9 cellular contexts compared by ENCODE assay signal in genomic region chr19:48618278-48618915, GRCh38. TPM values are rescaled to one million over a fixed set of nuclear protein-coding genes. Genes with fewer than 3 reads are reported as not detected.
A peak's percentile ranks its signal among the peaks of the same experiment; 100 is the strongest.
DNase-seq lines count a peak whose midpoint lies in the region; ATAC-seq and TF ChIP-seq lines count a peak whose summit lies in the region.
"Had no signal": no experiment of that assay in that cellular context is flagged by ENCODE, and none has a peak within 500 bp of the region (broad histone marks: within the 10 kb centered on the region; RNA-seq: fewer than 3 reads in every experiment).

No MANE protein-coding gene starts in this region.

- DNase-seq in H9 (no peak), activated B cell treated with CpG ODN at 0.5 μM for 24 hours (no peak), heart right ventricle (no peak), GM10248 (ENCODE audit: extremely low spot score) (no peak), HPDE6-E6E7 (ENCODE audit: extremely low spot score) (no peak)
- no peak for DNase-seq in stimulated activated naive CD4-positive, alpha-beta T cell (lab: John Stamatoyannopoulos, UW)

- CTCF ChIA-PET in activated B cell treated with CpG ODN at 0.5 μM for 24 hours (lab: Charles Lee) (interaction anchor here (0.5 to 3.2 kb wide), 4 partner anchors 10 to 297 kb away, joined by 3 to 13 read pairs (median 4); partner anchors contain the start of gene CA11), GM10248 (lab: Yijun Ruan, JAX) (interaction anchor here (1.2 to 3.7 kb wide), 3 partner anchors 10 to 34 kb away, joined by 3 to 21 read pairs (median 4); no protein-coding TSS in a partner anchor)

- H3K4me1 ChIP-seq in H9 (ENCODE audit: insufficient read depth, low read length) (peaks cover 6% of the 10 kb centered on the region; the same call in 1 of the 2 replicates), heart right ventricle (peaks cover 14 to 53% (median 33%) of the 10 kb centered on the region in 9 donors)

- H3K4me1 Mint-ChIP-seq in H9 (peaks cover 42 to 56% of the 10 kb centered on the region in 2 experiments), activated B cell treated with CpG ODN at 0.5 μM for 24 hours (peaks cover 52% of the 10 kb centered on the region)

- no peaks in the 10 kb centered on the region for H4K20me1 ChIP-seq in H9 (ENCODE audit: control insufficient read depth, insufficient read depth, insufficient read length)

- H3K4me3 Mint-ChIP-seq in H9 (peak overlapping the region; percentile 97 to 99), activated B cell treated with CpG ODN at 0.5 μM for 24 hours (peak overlapping the region; percentile 98)

- no CpG with 5 or more reads among the region's 18 CpGs for WGBS in H9 (ENCODE audit: extremely low coverage, insufficient read length, low lambda C conversion rate)
- 1 to 2% methylated on average over 18 of the region's 18 CpGs for WGBS in heart right ventricle, 2 donors

- peak overlapping the region; percentile 54; the same call in 1 of the 2 replicates for H3K4ac ChIP-seq in H9 (ENCODE audit: low read depth, low read length)

- H3K4me2 ChIP-seq in H9 (ENCODE audit: insufficient read depth, insufficient read length, low read length): peak overlapping the region; percentile 87

- no peak overlapping the region for H3T11ph ChIP-seq in H9 (ENCODE audit: low read length)

- H3K9me3 Mint-ChIP-seq in H9: no peaks in the 10 kb centered on the region; a peak in 1 of 5 replicates
- no peaks in the 10 kb centered on the region for H3K9me3 Mint-ChIP-seq in activated B cell treated with CpG ODN at 0.5 μM for 24 hours

- H3K56ac ChIP-seq in H9 (ENCODE audit: insufficient read length, low read depth, low read length): peak overlapping the region; percentile 10

- peaks cover 11% of the 10 kb centered on the region for H3K23me2 ChIP-seq in H9 (ENCODE audit: insufficient read length, low read depth, low read length, poor library complexity, severe bottlenecking)

- peak overlapping the region; percentile 74 for H2BK120ac ChIP-seq in H9 (ENCODE audit: low read depth, low read length, poor library complexity, severe bottlenecking)

- H3K27ac ChIP-seq in H9 (ENCODE audit: insufficient read length, low read depth, low read length) (peak overlapping the region; percentile 25), heart right ventricle (peak overlapping the region; percentile 53 to 92 (median 88)), skin epidermis (peak overlapping the region; percentile 42 to 96 (median 87))

- intact Hi-C loops in activated B cell treated with CpG ODN at 0.5 μM for 24 hours (cut with micrococcal nuclease): loop anchor here (2.0 kb wide), 1 partner anchor 286 kb away; no protein-coding TSS in a partner anchor
- intact Hi-C loops in heart right ventricle (cut with DNase I): loop anchor here in 1 of 10 donors (1.0 kb wide), 1 partner anchor 29 kb away; no protein-coding TSS in a partner anchor

- peak overlapping the region; percentile 91 for H3K18ac ChIP-seq in H9 (ENCODE audit: insufficient read length, low read depth, low read length)

- H2BK15ac ChIP-seq in H9 (ENCODE audit: low read depth, low read length): no peak overlapping the region

- H3K9ac ChIP-seq in H9 (ENCODE audit: extremely low read depth, insufficient read length, low read length): peak overlapping the region; percentile 99

- H3K4me3 ChIP-seq in heart right ventricle: peak overlapping the region; percentile 74 to 95 (median 81)
- H3K4me3 ChIP-seq in skin epidermis: peak overlapping the region; percentile 62 to 86 (median 71)

- no peak overlapping the region for H2AK5ac ChIP-seq in H9 (ENCODE audit: insufficient read length, low read length)

- H3K23ac ChIP-seq in H9 (ENCODE audit: insufficient read length, low read depth, low read length): no peak overlapping the region

- peaks cover 4% of the 10 kb centered on the region for H3K79me1 ChIP-seq in H9 (ENCODE audit: insufficient read depth, low read depth, low read length, poor library complexity, severe bottlenecking)

- no peaks in the 10 kb centered on the region; the same call in 1 of the 2 replicates for H3K27me3 Mint-ChIP-seq in H9 (ENCODE audit: low read depth)
- no peaks in the 10 kb centered on the region for H3K27me3 Mint-ChIP-seq in activated B cell treated with CpG ODN at 0.5 μM for 24 hours

- ATAC-seq in activated B cell treated with CpG ODN at 0.5 μM for 24 hours (ENCODE audit: low read depth) (no peak), heart right ventricle (no peak), GM19035 (IDR thresholded peaks at IDR 0.05; ENCODE audit: unreplicated experiment) (no peak)

- H3K79me2 ChIP-seq in H9 (ENCODE audit: insufficient read depth, low read length): peaks cover 18% of the 10 kb centered on the region

- no peak overlapping the region for H2AFZ ChIP-seq in H9 (ENCODE audit: low read length)

- peak overlapping the region; percentile 91 for H4K5ac ChIP-seq in H9 (ENCODE audit: insufficient read length, low read depth, low read length)

- no peak overlapping the region for H2BK12ac ChIP-seq in H9 (ENCODE audit: insufficient read length, low read depth, low read length)

- no peak overlapping the region for H2BK20ac ChIP-seq in H9 (ENCODE audit: low read depth, low read length, poor library complexity, severe bottlenecking)

- POLR2A ChIA-PET in activated B cell treated with CpG ODN at 0.5 μM for 24 hours (lab: Charles Lee): interaction anchor here (0.5 to 3.3 kb wide), 40 partner anchors 9 to 1311 kb away, joined by 3 to 67 read pairs (median 5); partner anchors contain the start of genes ATF5, CA11, DBP and GYS1
- POLR2A ChIA-PET in GM10248 (lab: Yijun Ruan, JAX): interaction anchor here (0.6 to 3.7 kb wide), 10 partner anchors 9 to 472 kb away, joined by 3 to 38 read pairs (median 5); partner anchors contain the start of genes CA11 and DBP

- TF ChIP-seq CTCF in H9 (conservative IDR thresholded peaks at IDR 0.05) (no peak), activated B cell treated with CpG ODN at 0.5 μM for 24 hours (IDR thresholded peaks at IDR 0.05) (no peak), heart right ventricle (IDR thresholded peaks at IDR 0.05) (no peak), GM10248 (IDR thresholded peaks at IDR 0.05; ENCODE audit: control extremely low read depth, extremely low read depth, low read depth, missing control alignments) (no peak)

- peak overlapping the region; percentile 85 for H4K91ac ChIP-seq in H9 (ENCODE audit: insufficient read length, low read depth, low read length)

- H4K8ac ChIP-seq in H9 (replicated peaks; ENCODE audit: insufficient read length, low read depth, low read length): no peak overlapping the region

- peak overlapping the region; percentile 92; the same call in 1 of the 2 replicates for H3K14ac ChIP-seq in H9 (ENCODE audit: insufficient read depth, low read length)

- peak overlapping the region; percentile 94 for H2BK5ac ChIP-seq in H9 (ENCODE audit: insufficient read length, low read length)

- H3K27ac Mint-ChIP-seq in H9 (peak overlapping the region; percentile 96 to 100 (median 99)), activated B cell treated with CpG ODN at 0.5 μM for 24 hours (peak overlapping the region; percentile 97)

- H3K9me3 ChIP-seq in H9 (ENCODE audit: control insufficient read depth, low read depth, low read length) (no peaks in the 10 kb centered on the region), heart right ventricle (no peaks in the 10 kb centered on the region)

- H3K36me3 Mint-ChIP-seq in H9 (ENCODE audit: insufficient read depth in 1 of 3, low read depth in 3 of 3) (peaks cover 40 to 61% (median 55%) of the 10 kb centered on the region in 3 experiments), activated B cell treated with CpG ODN at 0.5 μM for 24 hours (ENCODE audit: low read depth) (peaks cover 62% of the 10 kb centered on the region)

- H3K27me3 ChIP-seq in H9 (ENCODE audit: insufficient read depth, low read length): no peaks in the 10 kb centered on the region
- H3K27me3 ChIP-seq in heart right ventricle: no peaks in the 10 kb centered on the region

- peaks cover 0 to 39% (median 22%) of the 10 kb centered on the region in 9 donors for H3K36me3 ChIP-seq in heart right ventricle

RNA-seq across cellular contexts. Expression of gene RPL18, which starts 0.6 kb away (rescaled TPM):
- 1,855 and 1,874 TPM in 2 replicates for total RNA-seq in H9 (2021)
- total RNA-seq in activated B cell treated with CpG ODN at 0.5 μM for 24 hours: 2,427 and 2,762 TPM in 2 replicates
- total RNA-seq in heart right ventricle: 100 to 1,000 TPM; 493 to 753 (median 543) TPM
- polyA plus RNA-seq in heart right ventricle: 1,000 to 10,000 TPM; 1,418 to 2,257 TPM

RNA-seq across cellular contexts. Expression of gene SPHK2, which starts 0.9 kb away (rescaled TPM):
- total RNA-seq in H9 (2021): 55.0 and 57.2 TPM in 2 replicates
- 38.2 and 48.5 TPM in 2 replicates for total RNA-seq in activated B cell treated with CpG ODN at 0.5 μM for 24 hours
- 10 to 100 TPM in 2 of 10 donors, 1 to 10 TPM in 8; 5.7 to 13.0 (median 7.7) TPM for total RNA-seq in heart right ventricle
- polyA plus RNA-seq in heart right ventricle: 10 to 100 TPM in 1 of 2 donors, 1 to 10 TPM in 1; 8.7 to 15.9 TPM

RNA-seq across cellular contexts. Expression of gene FAM83E, which starts 3.5 kb away (rescaled TPM):
- total RNA-seq in H9 (2021) (9.2 and 9.5 TPM in 2 replicates), activated B cell treated with CpG ODN at 0.5 μM for 24 hours (3.5 and 5.6 TPM in 2 replicates), heart right ventricle (not detected)
- polyA plus RNA-seq in heart right ventricle: under 1 TPM in 1 of 2 donors, not detected in 1; 0.01 TPM

RNA-seq across cellular contexts. Expression of gene SPACA4, which starts 11.9 kb away (rescaled TPM):
- total RNA-seq in H9 (2021): not detected in 2 replicates
- not detected in 2 replicates for total RNA-seq in activated B cell treated with CpG ODN at 0.5 μM for 24 hours
- not detected for total RNA-seq in heart right ventricle
- not detected for polyA plus RNA-seq in heart right ventricle
- total RNA-seq: lung microvascular endothelial cell had no signal

RNA-seq across cellular contexts. Expression of gene DBP, which starts 18.8 kb away (rescaled TPM):
- total RNA-seq in H9 (2021) (11.4 and 12.6 TPM in 2 replicates), activated B cell treated with CpG ODN at 0.5 μM for 24 hours (8.7 and 9.2 TPM in 2 replicates), heart right ventricle (10 to 100 TPM in 8 of 10 donors, 1 to 10 TPM in 2; 2.4 to 30.0 (median 12.8) TPM)
- polyA plus RNA-seq in heart right ventricle: 10 to 100 TPM in 1 of 2 donors, 1 to 10 TPM in 1; 5.8 to 11.6 TPM

Comparison
In these comparisons a context has a peak if more than half of its experiments do, and no peak if none do; other contexts are left out.
1. H3K27ac ChIP-seq: peak in every context shown above with its lines; median percentile 88 in heart right ventricle; 87 in skin epidermis; 25 in H9.